ENCODE assay signal across 17 cellular contexts in the genomic region with DNA sequence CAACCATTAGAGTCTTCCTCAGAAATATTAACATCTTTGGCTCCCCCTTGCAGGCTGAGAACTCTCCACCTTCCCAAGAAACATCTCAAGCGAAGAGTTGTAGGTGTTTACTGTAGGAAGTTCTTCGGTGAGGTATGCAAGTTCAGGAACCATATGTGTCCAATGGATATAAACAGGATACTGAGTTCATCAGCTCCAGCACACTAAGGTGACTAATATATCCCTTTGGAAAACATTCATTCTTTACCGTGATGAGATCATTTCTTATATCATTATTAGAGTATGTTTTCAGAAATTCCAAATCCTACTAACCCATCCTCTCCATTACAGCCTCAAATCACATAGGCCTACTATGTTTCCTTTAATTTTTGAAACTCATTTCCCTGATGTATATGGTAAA. TPM values are rescaled to one million over a fixed set of nuclear protein-coding genes. Genes with fewer than 3 reads are reported as not detected.
DNase-seq lines count a peak whose midpoint lies in the region; ATAC-seq and TF ChIP-seq lines count a peak whose summit lies in the region.
"Had no signal": no experiment of that assay in that cellular context is flagged by ENCODE, and none has a peak within 500 bp of the region (broad histone marks: within the 10 kb centered on the region; RNA-seq: fewer than 3 reads in every experiment).

No MANE protein-coding gene starts in this region.

- no peak overlapping the region for H3K9ac ChIP-seq in GM23248

- TF ChIP-seq CTCF in RWPE2 (IDR thresholded peaks at IDR 0.05; ENCODE audit: poor library complexity, severe bottlenecking), result no peak
- no peak for TF ChIP-seq CTCF in fibroblast of mammary gland (conservative IDR thresholded peaks at IDR 0.05; ENCODE audit: control insufficient read depth, insufficient read depth, low read depth, low read length)
- no peak for TF ChIP-seq CTCF in osteoblast (IDR thresholded peaks at IDR 0.05; ENCODE audit: extremely low read depth, low read depth, low read length)
- TF ChIP-seq CTCF in nephron progenitor cell (IDR thresholded peaks at IDR 0.05), result no peak

- H3K79me2 ChIP-seq in GM23248 (ENCODE audit: insufficient read depth) (no peaks in the 10 kb centered on the region), osteoblast (ENCODE audit: insufficient read depth, low read length) (no peaks in the 10 kb centered on the region)

- H3F3A ChIP-seq in GM23248 (ENCODE audit: insufficient read depth), result no peaks in the 10 kb centered on the region

- no peaks in the 10 kb centered on the region for H3K9me2 ChIP-seq in GM23248 (ENCODE audit: insufficient read depth)

- H3K4me1 ChIP-seq in GM23248 (ENCODE audit: insufficient read depth) (peaks cover 15% of the 10 kb centered on the region; the same call in 1 of the 2 replicates), RWPE2 (ENCODE audit: insufficient read depth, poor library complexity, severe bottlenecking) (no peaks in the 10 kb centered on the region), osteoblast (ENCODE audit: insufficient read depth, low read length) (no peaks in the 10 kb centered on the region)
- H3K4me1 ChIP-seq: A549, Caco-2 had no signal

- DNase-seq in GM23248, result peak; percentile 52
- no peak for DNase-seq in RWPE2 (ENCODE audit: low spot score)
- DNase-seq in fibroblast of mammary gland (ENCODE audit: low read depth), result peak; percentile 52
- peak; percentile 51 for DNase-seq in osteoblast (ENCODE audit: insufficient read length, low spot score, missing footprints)
- no peak for DNase-seq in SHP77 (lab: John Stamatoyannopoulos, UW)
- no peak for DNase-seq in nephron progenitor cell
- DNase-seq in NCI-H1694 treated with DMSO at 0.1 percent for 48 hours (lab: John Stamatoyannopoulos, UW), result no peak
- DNase-seq: AML-193, Caco-2, DMS79 treated with DMSO at 0.1 percent for 48 hours, Kasumi-1, NCI-H1930, NCI-H2171, NCI-H774, Right ventricle myocardium superior had no signal

- no peak overlapping the region for H3K4me3 Mint-ChIP-seq in nephron progenitor cell

- no peaks in the 10 kb centered on the region for H3K9me3 Mint-ChIP-seq in nephron progenitor cell

- in situ Hi-C loops in GM23248 (cut with MboI), result no loop called here

- H3K27ac ChIP-seq in GM23248 (no peak overlapping the region), RWPE2 (ENCODE audit: poor library complexity, severe bottlenecking) (no peak overlapping the region), osteoblast (ENCODE audit: low read depth, low read length) (no peak overlapping the region)
- H3K27ac ChIP-seq: A549 had no signal

- WGBS in GM23248 (ENCODE audit: low coverage in 1 of 2, low lambda C conversion rate in 2 of 2, missing lambda C conversion rate in 2 of 2), 2 experiments, result 49 to 53% methylated on average over 3 of the region's 3 CpGs

- H3K9me3 ChIP-seq in GM23248 (ENCODE audit: low read depth), result no peaks in the 10 kb centered on the region
- no peaks in the 10 kb centered on the region for H3K9me3 ChIP-seq in RWPE2 (ENCODE audit: severe bottlenecking)
- H3K9me3 ChIP-seq in osteoblast (ENCODE audit: low read depth, low read length), result no peaks in the 10 kb centered on the region
- H3K9me3 ChIP-seq: A549, Caco-2 had no signal

- H3K27me3 ChIP-seq in GM23248 (replicated peaks; ENCODE audit: insufficient read depth) (no peaks in the 10 kb centered on the region), RWPE2 (ENCODE audit: insufficient read depth, poor library complexity, severe bottlenecking) (no peaks in the 10 kb centered on the region), osteoblast (ENCODE audit: insufficient read depth, low read length) (no peaks in the 10 kb centered on the region)

- no peak overlapping the region for H3K27ac Mint-ChIP-seq in nephron progenitor cell

- peaks cover 13% of the 10 kb centered on the region for H3K27me3 Mint-ChIP-seq in nephron progenitor cell (ENCODE audit: low read depth, poor library complexity)

- H3K4me2 ChIP-seq in GM23248 (ENCODE audit: unreplicated experiment) (no peak overlapping the region), osteoblast (ENCODE audit: insufficient read depth, low read length) (no peak overlapping the region)
- H3K4me2 ChIP-seq: A549 had no signal

- no peaks in the 10 kb centered on the region for H3K36me3 Mint-ChIP-seq in nephron progenitor cell (ENCODE audit: low read depth)

- no peaks in the 10 kb centered on the region for H4K20me1 ChIP-seq in GM23248 (ENCODE audit: insufficient read depth)
- no peaks in the 10 kb centered on the region for H4K20me1 ChIP-seq in osteoblast (ENCODE audit: insufficient read depth, low read length)

- peak; percentile 70; the same call in 2 of the 3 replicates for ATAC-seq in RWPE2 (ENCODE audit: low read depth)
- no peak for ATAC-seq in HG02588 (IDR thresholded peaks at IDR 0.05; ENCODE audit: unreplicated experiment)
- ATAC-seq: A549 had no signal

- H3K36me3 ChIP-seq in GM23248 (ENCODE audit: low read depth) (no peaks in the 10 kb centered on the region), RWPE2 (ENCODE audit: low read depth) (no peaks in the 10 kb centered on the region), osteoblast (ENCODE audit: insufficient read depth, low read length) (no peaks in the 10 kb centered on the region)

- H2AFZ ChIP-seq in GM23248 (no peak overlapping the region), osteoblast (ENCODE audit: low read length) (no peak overlapping the region)

- H3K4me3 ChIP-seq in GM23248 (no peak overlapping the region), RWPE2 (ENCODE audit: severe bottlenecking) (no peak overlapping the region), fibroblast of mammary gland (ENCODE audit: control insufficient read depth, low read depth, low read length) (no peak overlapping the region), osteoblast (ENCODE audit: insufficient read depth, low read length) (no peak overlapping the region)
- H3K4me3 ChIP-seq: A549 had no signal

- H3K4me1 Mint-ChIP-seq in nephron progenitor cell, result no peaks in the 10 kb centered on the region

RNA-seq across cellular contexts. Expression of a gene that starts 37.3 kb away (rescaled TPM):
- total RNA-seq in GM23248 (2014; rRNA removed; shearing (Covaris generic)), result 17.8 and 25.9 TPM in 2 replicates
- 24.0 and 25.9 TPM in 2 replicates for polyA plus RNA-seq in GM23248 (2016; fragmentation: Nextera tagmentation; extraction: Ambion mirVana)
- 18.9 and 22.4 TPM in 2 replicates for total RNA-seq in osteoblast
- polyA plus RNA-seq: A549 had no signal

Comparison
In these comparisons a context has a peak if more than half of its experiments do, and no peak if none do; other contexts are left out.
1. DNase-seq: peak in GM23248 (single experiment), fibroblast of mammary gland (single experiment) and osteoblast (single experiment); none in RWPE2 (single experiment), SHP77 (0 of 2), nephron progenitor cell (single experiment) and NCI-H1694 treated with DMSO at 0.1 percent for 48 hours (single experiment).